9 cellular contexts compared by ENCODE assay signal in genomic region chr9:113519401-113520108, GRCh38. TPM values are rescaled to one million over a fixed set of nuclear protein-coding genes. Genes with fewer than 3 reads are reported as not detected.
DNase-seq lines count a peak whose midpoint lies in the region; ATAC-seq and TF ChIP-seq lines count a peak whose summit lies in the region.
"Had no signal": no experiment of that assay in that cellular context is flagged by ENCODE, and none has a peak within 500 bp of the region (broad histone marks: within the 10 kb centered on the region; RNA-seq: fewer than 3 reads in every experiment).

No MANE protein-coding gene starts in this region.

- H3K18ac ChIP-seq in neuronal stem cell (ENCODE audit: low read length) = no peak overlapping the region

- peak; percentile 84 for DNase-seq in Daoy (ENCODE audit: low read depth)
- DNase-seq in NCI-H226 = peak; percentile 29
- DNase-seq in epithelial cell of esophagus (ENCODE audit: low read depth) = peak; percentile 75
- DNase-seq in suprapubic skin (ENCODE audit: low spot score in 2 of 2) = no peak
- DNase-seq in NOMO-1 treated with dmso at 0.1 percent for 144 hours (lab: John Stamatoyannopoulos, UW; ENCODE audit: unreplicated experiment) = no peak
- no peak for DNase-seq in neuronal stem cell (ENCODE audit: low spot score)
- DNase-seq: NCI-H1436 had no signal

- no peak overlapping the region for H3K23ac ChIP-seq in neuronal stem cell (ENCODE audit: low read depth, low read length, poor library complexity)

- H3K27me3 ChIP-seq in suprapubic skin = no peaks in the 10 kb centered on the region
- H3K27me3 ChIP-seq in neuronal stem cell (ENCODE audit: control insufficient read depth in 3 of 3, insufficient read depth in 3 of 3, low read depth in 1 of 3, low read length in 3 of 3) = no peaks in the 10 kb centered on the region

- H2BK12ac ChIP-seq in neuronal stem cell (ENCODE audit: low read length) = no peak overlapping the region

- peaks cover 26% of the 10 kb centered on the region for H3K4me1 ChIP-seq in suprapubic skin
- H3K4me1 ChIP-seq in neuronal stem cell (ENCODE audit: control insufficient read depth in 2 of 2, insufficient read depth in 1 of 2, low read depth in 1 of 2, low read length in 2 of 2) = peaks cover 6 to 8% of the 10 kb centered on the region in 2 donors

- H2BK120ac ChIP-seq in neuronal stem cell (ENCODE audit: low read depth, low read length) = no peak overlapping the region

- TF ChIP-seq CTCF in epithelial cell of esophagus (IDR thresholded peaks at IDR 0.05; ENCODE audit: insufficient read depth, low read depth, low read length, missing control alignments) = no peak
- TF ChIP-seq CTCF in nephron (IDR thresholded peaks at IDR 0.05; ENCODE audit: unreplicated experiment in 3 of 3) = no peak
- no peak for TF ChIP-seq CTCF in suprapubic skin (IDR thresholded peaks at IDR 0.05)

- no peaks in the 10 kb centered on the region for H3K36me3 Mint-ChIP-seq in nephron (ENCODE audit: low read depth)

- H2AK5ac ChIP-seq in neuronal stem cell (ENCODE audit: low read depth, low read length) = no peak overlapping the region

- no peak for TF ChIP-seq EP300 in suprapubic skin (IDR thresholded peaks at IDR 0.05)

- peak overlapping the region; percentile 52 to 78 (median 75) for H3K27ac Mint-ChIP-seq in nephron

- no peak overlapping the region for H3K14ac ChIP-seq in neuronal stem cell (ENCODE audit: low read length)

- no peak for ATAC-seq in HG02759 (IDR thresholded peaks at IDR 0.05; ENCODE audit: unreplicated experiment)

- H3K9me3 ChIP-seq in suprapubic skin = no peaks in the 10 kb centered on the region
- no peaks in the 10 kb centered on the region for H3K9me3 ChIP-seq in neuronal stem cell (replicated peaks in 1 of 2; ENCODE audit: control insufficient read depth in 2 of 2, insufficient read depth in 1 of 2, low read depth in 1 of 2, low read length in 2 of 2)

- no peak overlapping the region for H2AFZ ChIP-seq in neuronal stem cell (ENCODE audit: low read length)

- H3K9ac ChIP-seq in neuronal stem cell (ENCODE audit: low read depth, low read length, poor library complexity) = no peak overlapping the region

- H3K27ac ChIP-seq in suprapubic skin (no peak overlapping the region), neuronal stem cell (replicated peaks; ENCODE audit: low read length) (no peak overlapping the region)

- peaks cover 15% of the 10 kb centered on the region for H3K27me3 Mint-ChIP-seq in nephron (ENCODE audit: low read depth)

- peaks cover 46% of the 10 kb centered on the region for H3K4me1 Mint-ChIP-seq in nephron

- no peak overlapping the region for H4K91ac ChIP-seq in neuronal stem cell (ENCODE audit: low read depth, low read length, poor library complexity)

- H3K36me3 ChIP-seq in suprapubic skin = no peaks in the 10 kb centered on the region
- H3K36me3 ChIP-seq in neuronal stem cell (replicated peaks in 1 of 2; ENCODE audit: control insufficient read depth in 2 of 2, insufficient read depth in 2 of 2, low read length in 2 of 2) = peaks cover 0 to 14% of the 10 kb centered on the region in 2 donors

- TF ChIP-seq POLR2A in suprapubic skin (IDR thresholded peaks at IDR 0.05) = no peak

- H3K79me1 ChIP-seq in neuronal stem cell (ENCODE audit: low read depth, low read length) = no peaks in the 10 kb centered on the region

- WGBS in suprapubic skin = 59% methylated on average over 3 of the region's 3 CpGs
- WGBS in neuronal stem cell (ENCODE audit: extremely low coverage in 2 of 2, insufficient read length in 2 of 2, insufficient replicate concordance in 1 of 2), 2 donors = no CpG with 5 or more reads among the region's 3 CpGs

- H3K4me3 ChIP-seq in epithelial cell of esophagus (ENCODE audit: low read length) (no peak overlapping the region), suprapubic skin (no peak overlapping the region), neuronal stem cell (ENCODE audit: low read length in 2 of 2) (no peak overlapping the region)

- no peak overlapping the region for H3K4me2 ChIP-seq in neuronal stem cell (ENCODE audit: insufficient read depth, low read length, poor library complexity, severe bottlenecking)

- H3K4me3 Mint-ChIP-seq in nephron = no peak overlapping the region

- H4K8ac ChIP-seq in neuronal stem cell (ENCODE audit: low read depth, low read length) = no peak overlapping the region

- no peak overlapping the region for H2BK5ac ChIP-seq in neuronal stem cell (ENCODE audit: low read length)

- H2BK15ac ChIP-seq in neuronal stem cell (ENCODE audit: low read length) = no peak overlapping the region

- H3K9me3 Mint-ChIP-seq in nephron = no peaks in the 10 kb centered on the region

- H3K4ac ChIP-seq in neuronal stem cell (ENCODE audit: low read length) = no peak overlapping the region

RNA-seq across cellular contexts. Expression of gene RGS3, which starts 56.0 kb away (rescaled TPM):
- 95.9 and 104 TPM in 2 replicates for total RNA-seq in Daoy (2014; rRNA removed; shearing (Covaris generic))
- 10 to 100 TPM; 11.0 to 18.8 (median 16.0) TPM for total RNA-seq in suprapubic skin
- polyA plus RNA-seq in neuronal stem cell (2013, experiment 1 of 2) = 26.4 TPM
- polyA plus RNA-seq in neuronal stem cell (2013, experiment 2 of 2) = 26.2 TPM

Comparison
In these comparisons a context has a peak if more than half of its experiments do, and no peak if none do; other contexts are left out.
1. DNase-seq: peak in Daoy (single experiment), NCI-H226 (single experiment) and epithelial cell of esophagus (single experiment); none in suprapubic skin (0 of 2), NOMO-1 treated with dmso at 0.1 percent for 144 hours (single experiment) and neuronal stem cell (single experiment).